1 cellular context compared by ENCODE assay signal in genomic region chr16:8945626-8946296, GRCh38.
TF ChIP-seq lines count a peak whose summit lies in the region.

No MANE protein-coding gene starts in this region.

TF ChIP-seq in GM23338, 12 proteins besides CTCF, POLR2A, EP300 and RAD21 (continued from another document):
- TF ChIP-seq, protein P1, sequence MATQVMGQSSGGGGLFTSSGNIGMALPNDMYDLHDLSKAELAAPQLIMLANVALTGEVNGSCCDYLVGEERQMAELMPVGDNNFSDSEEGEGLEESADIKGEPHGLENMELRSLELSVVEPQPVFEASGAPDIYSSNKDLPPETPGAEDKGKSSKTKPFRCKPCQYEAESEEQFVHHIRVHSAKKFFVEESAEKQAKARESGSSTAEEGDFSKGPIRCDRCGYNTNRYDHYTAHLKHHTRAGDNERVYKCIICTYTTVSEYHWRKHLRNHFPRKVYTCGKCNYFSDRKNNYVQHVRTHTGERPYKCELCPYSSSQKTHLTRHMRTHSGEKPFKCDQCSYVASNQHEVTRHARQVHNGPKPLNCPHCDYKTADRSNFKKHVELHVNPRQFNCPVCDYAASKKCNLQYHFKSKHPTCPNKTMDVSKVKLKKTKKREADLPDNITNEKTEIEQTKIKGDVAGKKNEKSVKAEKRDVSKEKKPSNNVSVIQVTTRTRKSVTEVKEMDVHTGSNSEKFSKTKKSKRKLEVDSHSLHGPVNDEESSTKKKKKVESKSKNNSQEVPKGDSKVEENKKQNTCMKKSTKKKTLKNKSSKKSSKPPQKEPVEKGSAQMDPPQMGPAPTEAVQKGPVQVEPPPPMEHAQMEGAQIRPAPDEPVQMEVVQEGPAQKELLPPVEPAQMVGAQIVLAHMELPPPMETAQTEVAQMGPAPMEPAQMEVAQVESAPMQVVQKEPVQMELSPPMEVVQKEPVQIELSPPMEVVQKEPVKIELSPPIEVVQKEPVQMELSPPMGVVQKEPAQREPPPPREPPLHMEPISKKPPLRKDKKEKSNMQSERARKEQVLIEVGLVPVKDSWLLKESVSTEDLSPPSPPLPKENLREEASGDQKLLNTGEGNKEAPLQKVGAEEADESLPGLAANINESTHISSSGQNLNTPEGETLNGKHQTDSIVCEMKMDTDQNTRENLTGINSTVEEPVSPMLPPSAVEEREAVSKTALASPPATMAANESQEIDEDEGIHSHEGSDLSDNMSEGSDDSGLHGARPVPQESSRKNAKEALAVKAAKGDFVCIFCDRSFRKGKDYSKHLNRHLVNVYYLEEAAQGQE (IDR thresholded peaks at IDR 0.05; ENCODE audit: unreplicated experiment): no peak
- TF ChIP-seq STAT1 (IDR thresholded peaks at IDR 0.05; ENCODE audit: unreplicated experiment): no peak
- no peak for TF ChIP-seq ZNF462 (CRISPR knock-in tag; IDR thresholded peaks at IDR 0.05)
- no peak for TF ChIP-seq POLR2AphosphoS5 (IDR thresholded peaks at IDR 0.05; ENCODE audit: low read depth)
- TF ChIP-seq ZNF331 (CRISPR knock-in tag; IDR thresholded peaks at IDR 0.05; ENCODE audit: low read depth): no peak
- no peak for TF ChIP-seq JUNB (IDR thresholded peaks at IDR 0.05; ENCODE audit: unreplicated experiment)
- TF ChIP-seq CREB1 (CRISPR knock-in tag; IDR thresholded peaks at IDR 0.05; ENCODE audit: low read depth): no peak
- TF ChIP-seq, protein P2, sequence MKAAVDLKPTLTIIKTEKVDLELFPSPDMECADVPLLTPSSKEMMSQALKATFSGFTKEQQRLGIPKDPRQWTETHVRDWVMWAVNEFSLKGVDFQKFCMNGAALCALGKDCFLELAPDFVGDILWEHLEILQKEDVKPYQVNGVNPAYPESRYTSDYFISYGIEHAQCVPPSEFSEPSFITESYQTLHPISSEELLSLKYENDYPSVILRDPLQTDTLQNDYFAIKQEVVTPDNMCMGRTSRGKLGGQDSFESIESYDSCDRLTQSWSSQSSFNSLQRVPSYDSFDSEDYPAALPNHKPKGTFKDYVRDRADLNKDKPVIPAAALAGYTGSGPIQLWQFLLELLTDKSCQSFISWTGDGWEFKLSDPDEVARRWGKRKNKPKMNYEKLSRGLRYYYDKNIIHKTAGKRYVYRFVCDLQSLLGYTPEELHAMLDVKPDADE (IDR thresholded peaks at IDR 0.05): no peak
- TF ChIP-seq EZH2 (IDR thresholded peaks at IDR 0.05; ENCODE audit: low read depth, unreplicated experiment): no peak
- TF ChIP-seq EZH2phosphoT487 (IDR thresholded peaks at IDR 0.05; ENCODE audit: unreplicated experiment): no peak
